ENCODE assay signal across 19 cellular contexts in the genomic region with DNA sequence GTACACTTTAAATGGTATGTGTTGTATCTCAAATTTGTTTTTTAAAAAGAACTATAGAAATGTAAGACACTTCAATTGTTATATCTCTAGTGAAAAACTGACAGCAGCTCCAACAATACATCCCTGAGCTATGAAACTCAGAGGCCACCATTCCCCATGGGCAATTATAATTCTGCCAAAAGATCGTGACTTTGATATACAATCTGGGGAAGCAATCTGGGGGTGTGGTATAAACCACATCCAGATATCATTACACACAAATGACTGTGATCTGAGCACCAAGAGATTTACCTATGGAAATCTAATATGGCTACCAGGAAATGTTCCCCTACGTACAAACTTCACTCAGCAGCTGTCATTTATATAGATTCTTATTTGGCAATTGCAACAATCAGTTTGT.
"Had no signal": no experiment of that assay in that cellular context is flagged by ENCODE, and none has a peak within 500 bp of the region (broad histone marks: within the 10 kb centered on the region; RNA-seq: fewer than 3 reads in every experiment).

No MANE protein-coding gene starts in this region.

- H3K36me3 Mint-ChIP-seq: activated naive CD8-positive, alpha-beta T cell treated with anti-CD3 and anti-CD28 coated beads, Interleukin-2, amount 10 ng/mL, durations not matched to agents 7 days and 5 days; immature natural killer cell; mesothelial cell of epicardium had no signal

- FAIRE-seq: TTC549 had no signal

- ATAC-seq: activated CD8-positive, alpha-beta T cell treated with anti-CD3 and anti-CD28 coated beads, Interleukin-2, amount 10 ng/mL, durations not matched to agents 7 days and 5 days; activated T-cell treated with anti-CD3 and anti-CD28 coated beads, Interleukin-2, amount 50 U/mL, for 72 hours; left cardiac atrium; lower lobe of right lung; upper lobe of right lung had no signal

- H3K27me3 ChIP-seq: ovary, stomach, upper lobe of right lung had no signal

- H3K36me3 ChIP-seq: lower lobe of right lung, ovary, stomach, thoracic aorta, upper lobe of right lung had no signal

- DNase-seq: activated CD4-positive, alpha-beta T cell treated with anti-CD3 and anti-CD28 coated beads, Interleukin-2, amount 10 ng/mL, durations not matched to agents 24 days and 14 days; activated CD4-positive, CD25-positive, alpha-beta regulatory T cell; activated CD8-positive, alpha-beta memory T cell treated with anti-CD3 and anti-CD28 coated beads, Interleukin-2, amount 50 U/mL, for 4 hours; activated CD8-positive, alpha-beta T cell treated with anti-CD3 and anti-CD28 coated beads, Interleukin-2, amount 10 ng/mL, durations not matched to agents 7 days and 5 days; activated naive CD8-positive, alpha-beta T cell treated with anti-CD3 and anti-CD28 coated beads, Interleukin-2, amount 10 ng/mL, durations not matched to agents 7 days and 5 days; activated T-cell treated with anti-CD3 and anti-CD28 coated beads, Interleukin-2, amount 50 U/mL, for 72 hours; anterior cingulate cortex; effector CD8-positive, alpha-beta T cell; foreskin melanocyte; immature natural killer cell; left cardiac atrium; lower lobe of right lung; ovary; stimulated activated CD4-positive, alpha-beta T cell treated with anti-CD3 and anti-CD28 coated beads, Interleukin-1b, Interleukin-23, amount 100 ng/mL, for 48 hours; stomach; upper lobe of right lung had no signal

- H3K4me3 ChIP-seq: lower lobe of right lung, ovary, stomach, thoracic aorta, upper lobe of right lung had no signal

- H3K9me3 ChIP-seq: lower lobe of right lung, ovary, stomach, thoracic aorta, upper lobe of right lung had no signal

- H3K4me1 ChIP-seq: lower lobe of right lung, stomach, upper lobe of right lung had no signal

- H3K4me1 Mint-ChIP-seq: activated CD4-positive, alpha-beta T cell treated with anti-CD3 and anti-CD28 coated beads, Interleukin-2, amount 10 ng/mL, durations not matched to agents 24 days and 14 days; activated naive CD8-positive, alpha-beta T cell treated with anti-CD3 and anti-CD28 coated beads, Interleukin-2, amount 10 ng/mL, durations not matched to agents 7 days and 5 days; immature natural killer cell had no signal

- H3K9me3 Mint-ChIP-seq: activated CD4-positive, alpha-beta T cell treated with anti-CD3 and anti-CD28 coated beads, Interleukin-2, amount 10 ng/mL, durations not matched to agents 24 days and 14 days; activated T-cell treated with anti-CD3 and anti-CD28 coated beads, Interleukin-2, amount 50 U/mL, for 72 hours; immature natural killer cell had no signal

- H3K4me3 Mint-ChIP-seq: activated CD4-positive, alpha-beta T cell treated with anti-CD3 and anti-CD28 coated beads, Interleukin-2, amount 10 ng/mL, durations not matched to agents 24 days and 14 days; activated CD8-positive, alpha-beta T cell treated with anti-CD3 and anti-CD28 coated beads, Interleukin-2, amount 10 ng/mL, durations not matched to agents 7 days and 5 days; activated naive CD8-positive, alpha-beta T cell treated with anti-CD3 and anti-CD28 coated beads, Interleukin-2, amount 10 ng/mL, durations not matched to agents 7 days and 5 days; activated T-cell treated with anti-CD3 and anti-CD28 coated beads, Interleukin-2, amount 50 U/mL, for 72 hours; immature natural killer cell; mesothelial cell of epicardium had no signal

- H3K27ac Mint-ChIP-seq: activated CD4-positive, alpha-beta T cell treated with anti-CD3 and anti-CD28 coated beads, Interleukin-2, amount 10 ng/mL, durations not matched to agents 24 days and 14 days; activated CD8-positive, alpha-beta T cell treated with anti-CD3 and anti-CD28 coated beads, Interleukin-2, amount 10 ng/mL, durations not matched to agents 7 days and 5 days; activated naive CD8-positive, alpha-beta T cell treated with anti-CD3 and anti-CD28 coated beads, Interleukin-2, amount 10 ng/mL, durations not matched to agents 7 days and 5 days; activated T-cell treated with anti-CD3 and anti-CD28 coated beads, Interleukin-2, amount 50 U/mL, for 72 hours; immature natural killer cell; mesothelial cell of epicardium had no signal

- H3K27ac ChIP-seq: lower lobe of right lung, ovary, stomach, thoracic aorta, upper lobe of right lung had no signal
